Comparison of ENCODE assay signal across 8 cellular contexts in the genomic region with DNA sequence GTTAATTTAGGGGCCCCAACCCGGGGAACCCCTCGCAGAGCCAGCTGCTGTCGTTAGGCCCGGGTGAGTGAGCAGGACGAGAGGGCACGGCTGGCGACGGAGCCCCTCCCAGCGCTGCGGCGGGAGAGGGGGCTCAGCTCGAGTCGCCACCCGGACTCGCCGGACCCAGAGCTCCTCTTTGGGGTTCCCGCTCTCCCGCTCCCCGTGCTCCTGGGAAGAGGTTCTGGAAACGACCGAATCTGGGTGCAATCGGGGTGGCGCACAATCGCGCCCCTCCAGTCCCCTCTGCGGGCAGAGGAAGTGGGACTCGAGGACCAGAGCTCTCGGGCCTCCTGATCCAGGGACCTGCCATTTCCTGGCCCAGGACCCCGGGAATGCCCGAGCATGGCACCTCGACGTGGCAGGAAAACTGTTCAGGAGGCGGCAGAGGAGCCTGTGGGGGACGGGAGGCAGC. TPM values are rescaled to one million over a fixed set of nuclear protein-coding genes. Genes with fewer than 3 reads are reported as not detected.
A peak's percentile ranks its signal among the peaks of the same experiment; 100 is the strongest.
DNase-seq lines count a peak whose midpoint lies in the region; ATAC-seq and TF ChIP-seq lines count a peak whose summit lies in the region.

No MANE protein-coding gene starts in this region.

- H3K36me3 ChIP-seq in heart left ventricle (no peaks in the 10 kb centered on the region), gastrocnemius medialis (no peaks in the 10 kb centered on the region)

- DNase-seq in heart left ventricle (peak in 1 of 5 donors; percentile 49), gastrocnemius medialis (no peak), NCI-H2171 (lab: John Stamatoyannopoulos, UW) (no peak), GM10248 (ENCODE audit: extremely low spot score) (no peak), medulla oblongata (ENCODE audit: extremely low spot score) (no peak)
- DNase-seq in activated effector memory CD4-positive, alpha-beta T cell treated with Interleukin-2 at 50 U/mL for 16 hours, result no peak

- 2 to 38% (median 4%) methylated on average over 27 to 34 of the region's 34 CpGs; no CpG with 5 or more reads in 1 of the 4 donors for WGBS in heart left ventricle, 4 donors

- CTCF ChIA-PET in GM10248 (lab: Yijun Ruan, JAX), result interaction anchor here (0.7 to 3.4 kb wide), 32 partner anchors 9 to 764 kb away, joined by 3 to 14 read pairs (median 4); a partner anchor contains a TSS

- H3K27me3 ChIP-seq in heart left ventricle (no peaks in the 10 kb centered on the region), gastrocnemius medialis (no peaks in the 10 kb centered on the region)

- in situ Hi-C loops in gastrocnemius medialis (cut with MboI; ENCODE audit: low sequenced_read_pairs in 4 of 4), result loop anchor here in 3 of 4 donors (10.0 to 25.0 kb wide), 4 partner anchors 136 to 329 kb away; a partner anchor contains a TSS

- H3K4me1 ChIP-seq in heart left ventricle, result peaks cover 0 to 6% (median 0%) of the 10 kb centered on the region in 12 donors
- H3K4me1 ChIP-seq in gastrocnemius medialis, result no peaks in the 10 kb centered on the region

- no peak for TF ChIP-seq POLR2A in heart left ventricle (IDR thresholded peaks at IDR 0.05)
- TF ChIP-seq POLR2A in gastrocnemius medialis (IDR thresholded peaks at IDR 0.05), result no peak

- H3K27ac ChIP-seq in heart left ventricle (peak overlapping the region in 2 of 12 donors; percentile 9 to 23), gastrocnemius medialis (peak overlapping the region in 1 of 4 donors; percentile 31)

- ATAC-seq in GM21825 (IDR thresholded peaks at IDR 0.05; ENCODE audit: unreplicated experiment) (peak; percentile 18), SK-N-SH treated with all-trans-retinoic acid at 6 μM for 48 hours (peak; percentile 53), heart left ventricle (peak in 2 of 4 donors; percentile 8 to 12), gastrocnemius medialis (peak in 1 of 2 donors; percentile 22)

- TF ChIP-seq CTCF in heart left ventricle (IDR thresholded peaks at IDR 0.05) (peak in 1 of 12 donors; percentile 3), gastrocnemius medialis (IDR thresholded peaks at IDR 0.05 in 4 of 5, conservative IDR thresholded peaks at IDR 0.05 in 1 of 5) (peak in 1 of 5 experiments; percentile 5), GM10248 (IDR thresholded peaks at IDR 0.05; ENCODE audit: control extremely low read depth, extremely low read depth, low read depth, missing control alignments) (no peak)

- H3K9me3 ChIP-seq in heart left ventricle (peaks cover 0 to 15% (median 0%) of the 10 kb centered on the region in 12 donors), gastrocnemius medialis (no peaks in the 10 kb centered on the region)

- intact Hi-C loops in heart left ventricle (cut with DNase I) (loop anchor here (1.0 to 10.0 kb wide), 7 partner anchors 41 to 331 kb away; a partner anchor contains a TSS), gastrocnemius medialis (cut with DNase I; ENCODE audit: low total_unique reads) (loop anchor here (1.0 to 5.0 kb wide), 5 partner anchors 27 to 330 kb away; a partner anchor contains a TSS)

- peak overlapping the region; percentile 31 to 65 (median 56) for H3K4me3 ChIP-seq in heart left ventricle
- H3K4me3 ChIP-seq in gastrocnemius medialis, result peak overlapping the region; percentile 54 to 64 (median 60)

- POLR2A ChIA-PET in GM10248 (lab: Yijun Ruan, JAX), result interaction anchor here (0.5 kb wide), 1 partner anchor 264 kb away, joined by 3 read pairs; no protein-coding TSS in a partner anchor

TF ChIP-seq in SK-N-SH treated with all-trans-retinoic acid at 6 μM for 48 hours, 23 proteins besides CTCF, POLR2A, EP300 and RAD21:
- TF ChIP-seq ZFP30 (CRISPR knock-in tag; IDR thresholded peaks at IDR 0.05), result no peak
- no peak for TF ChIP-seq ESRRG (CRISPR knock-in tag; IDR thresholded peaks at IDR 0.05)
- TF ChIP-seq TOX (CRISPR knock-in tag; IDR thresholded peaks at IDR 0.05; ENCODE audit: borderline replicate concordance), result no peak
- TF ChIP-seq, protein P1, sequence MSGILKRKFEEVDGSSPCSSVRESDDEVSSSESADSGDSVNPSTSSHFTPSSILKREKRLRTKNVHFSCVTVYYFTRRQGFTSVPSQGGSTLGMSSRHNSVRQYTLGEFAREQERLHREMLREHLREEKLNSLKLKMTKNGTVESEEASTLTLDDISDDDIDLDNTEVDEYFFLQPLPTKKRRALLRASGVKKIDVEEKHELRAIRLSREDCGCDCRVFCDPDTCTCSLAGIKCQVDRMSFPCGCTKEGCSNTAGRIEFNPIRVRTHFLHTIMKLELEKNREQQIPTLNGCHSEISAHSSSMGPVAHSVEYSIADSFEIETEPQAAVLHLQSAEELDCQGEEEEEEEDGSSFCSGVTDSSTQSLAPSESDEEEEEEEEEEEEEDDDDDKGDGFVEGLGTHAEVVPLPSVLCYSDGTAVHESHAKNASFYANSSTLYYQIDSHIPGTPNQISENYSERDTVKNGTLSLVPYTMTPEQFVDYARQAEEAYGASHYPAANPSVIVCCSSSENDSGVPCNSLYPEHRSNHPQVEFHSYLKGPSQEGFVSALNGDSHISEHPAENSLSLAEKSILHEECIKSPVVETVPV (CRISPR knock-in tag; IDR thresholded peaks at IDR 0.05), result no peak
- TF ChIP-seq RARB (CRISPR knock-in tag; IDR thresholded peaks at IDR 0.05), result no peak
- TF ChIP-seq, protein P2, sequence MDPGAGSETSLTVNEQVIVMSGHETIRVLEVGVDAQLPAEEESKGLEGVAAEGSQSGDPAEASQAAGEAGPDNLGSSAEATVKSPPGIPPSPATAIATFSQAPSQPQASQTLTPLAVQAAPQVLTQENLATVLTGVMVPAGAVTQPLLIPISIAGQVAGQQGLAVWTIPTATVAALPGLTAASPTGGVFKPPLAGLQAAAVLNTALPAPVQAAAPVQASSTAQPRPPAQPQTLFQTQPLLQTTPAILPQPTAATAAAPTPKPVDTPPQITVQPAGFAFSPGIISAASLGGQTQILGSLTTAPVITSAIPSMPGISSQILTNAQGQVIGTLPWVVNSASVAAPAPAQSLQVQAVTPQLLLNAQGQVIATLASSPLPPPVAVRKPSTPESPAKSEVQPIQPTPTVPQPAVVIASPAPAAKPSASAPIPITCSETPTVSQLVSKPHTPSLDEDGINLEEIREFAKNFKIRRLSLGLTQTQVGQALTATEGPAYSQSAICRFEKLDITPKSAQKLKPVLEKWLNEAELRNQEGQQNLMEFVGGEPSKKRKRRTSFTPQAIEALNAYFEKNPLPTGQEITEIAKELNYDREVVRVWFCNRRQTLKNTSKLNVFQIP (CRISPR knock-in tag; IDR thresholded peaks at IDR 0.05; ENCODE audit: borderline replicate concordance, low read depth), result no peak
- TF ChIP-seq, protein P3, sequence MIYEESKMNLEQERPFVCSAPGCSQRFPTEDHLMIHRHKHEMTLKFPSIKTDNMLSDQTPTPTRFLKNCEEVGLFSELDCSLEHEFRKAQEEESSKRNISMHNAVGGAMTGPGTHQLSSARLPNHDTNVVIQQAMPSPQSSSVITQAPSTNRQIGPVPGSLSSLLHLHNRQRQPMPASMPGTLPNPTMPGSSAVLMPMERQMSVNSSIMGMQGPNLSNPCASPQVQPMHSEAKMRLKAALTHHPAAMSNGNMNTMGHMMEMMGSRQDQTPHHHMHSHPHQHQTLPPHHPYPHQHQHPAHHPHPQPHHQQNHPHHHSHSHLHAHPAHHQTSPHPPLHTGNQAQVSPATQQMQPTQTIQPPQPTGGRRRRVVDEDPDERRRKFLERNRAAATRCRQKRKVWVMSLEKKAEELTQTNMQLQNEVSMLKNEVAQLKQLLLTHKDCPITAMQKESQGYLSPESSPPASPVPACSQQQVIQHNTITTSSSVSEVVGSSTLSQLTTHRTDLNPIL (CRISPR knock-in tag; IDR thresholded peaks at IDR 0.05; ENCODE audit: low read depth), result no peak
- no peak for TF ChIP-seq SNAI2 (CRISPR knock-in tag; IDR thresholded peaks at IDR 0.05)
- no peak for TF ChIP-seq ZNF565 (CRISPR knock-in tag; conservative IDR thresholded peaks at IDR 0.05; ENCODE audit: low read depth)

RNA-seq across cellular contexts. Expression of a gene that starts 37.3 kb away (rescaled TPM):
- total RNA-seq in heart left ventricle, result 10 to 100 TPM; 68.3 to 97.6 (median 85.1) TPM
- 10 to 100 TPM; 36.3 to 70.7 TPM for polyA plus RNA-seq in heart left ventricle
- total RNA-seq in gastrocnemius medialis, result 10 to 100 TPM; 44.8 to 93.3 (median 66.7) TPM

RNA-seq across cellular contexts. Expression of a gene that starts 40.7 kb away (rescaled TPM):
- total RNA-seq in heart left ventricle (10 to 100 TPM; 10.3 to 19.6 (median 13.1) TPM), gastrocnemius medialis (10 to 100 TPM in 3 of 4 donors, 1 to 10 TPM in 1; 8.7 to 14.9 (median 11.7) TPM)
- 1 to 10 TPM; 4.6 to 6.7 TPM for polyA plus RNA-seq in heart left ventricle

RNA-seq across cellular contexts. Expression of a gene that starts 58.5 kb away (rescaled TPM):
- total RNA-seq in heart left ventricle, result 100 to 1,000 TPM in 5 of 9 donors, 10 to 100 TPM in 4; 52.5 to 864 (median 177) TPM
- 100 to 1,000 TPM in 1 of 2 donors, 10 to 100 TPM in 1; 83.9 to 398 TPM for polyA plus RNA-seq in heart left ventricle
- total RNA-seq in gastrocnemius medialis, result 10 to 100 TPM; 15.8 to 94.8 (median 47.1) TPM
